Comparison of ENCODE assay signal across 8 cellular contexts in the genomic region with DNA sequence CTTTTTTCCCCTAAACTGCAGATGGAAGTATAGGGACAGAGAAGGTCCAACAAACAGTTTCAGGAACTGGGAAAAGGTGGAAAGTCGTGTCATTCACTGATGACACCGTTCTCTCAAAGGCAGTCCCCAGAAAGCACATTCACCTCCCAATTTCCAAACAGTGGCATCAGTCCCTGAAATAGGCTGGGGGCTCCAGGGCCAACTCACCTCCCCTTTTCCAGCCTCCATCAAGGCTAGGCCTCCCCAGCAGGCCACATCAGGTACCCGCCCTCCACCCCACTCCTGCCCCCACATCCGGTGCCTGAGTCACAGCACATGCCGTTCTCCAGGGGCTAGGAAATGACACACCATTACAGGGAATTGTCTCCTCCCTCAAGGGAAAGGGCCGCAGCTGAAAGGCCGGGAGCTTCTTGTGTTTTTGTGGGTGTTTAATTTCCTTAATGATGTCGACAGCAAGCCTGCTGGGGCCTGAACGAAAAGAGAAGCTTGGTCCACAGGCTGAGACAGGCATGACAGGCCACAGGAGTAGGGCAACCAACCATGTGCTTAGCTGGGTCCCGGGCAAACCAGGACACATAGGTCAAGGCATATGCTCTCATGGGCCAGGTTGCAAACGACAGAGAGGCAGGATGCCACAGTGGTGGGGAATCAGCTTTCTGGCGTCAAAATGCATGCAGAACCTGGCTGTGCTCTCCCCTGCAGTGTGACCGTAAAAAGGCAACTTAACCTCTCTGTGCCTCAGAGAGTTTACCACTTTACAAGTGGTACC. TPM values are rescaled to one million over a fixed set of nuclear protein-coding genes. Genes with fewer than 3 reads are reported as not detected.
A peak's percentile ranks its signal among the peaks of the same experiment; 100 is the strongest.
DNase-seq lines count a peak whose midpoint lies in the region; ATAC-seq and TF ChIP-seq lines count a peak whose summit lies in the region.

No MANE protein-coding gene starts in this region.

- peak; percentile 52 for ATAC-seq in naive B cell (ENCODE audit: low read depth in 2 of 2)

- H3K4me1 Mint-ChIP-seq in naive B cell: peaks cover 47 to 81% (median 81%) of the 10 kb centered on the region in 3 donors

- no peaks in the 10 kb centered on the region for H3K9me3 Mint-ChIP-seq in naive B cell

- H3K4me3 Mint-ChIP-seq in naive B cell: peak overlapping the region in 7 of 8 donors; percentile 6 to 76 (median 24)

- TF ChIP-seq POLR2A in erythroblast (IDR thresholded peaks at IDR 0.05; ENCODE audit: low read length): peak; percentile 49

- H3K27ac Mint-ChIP-seq in naive B cell: peak overlapping the region; percentile 39 to 95 (median 88)

- peaks cover 0 to 4% of the 10 kb centered on the region in 2 donors for H3K36me3 Mint-ChIP-seq in naive B cell

- no peaks in the 10 kb centered on the region for H3K27me3 Mint-ChIP-seq in naive B cell

- DNase-seq in ELR (ENCODE audit: low read depth): peak; percentile 100
- peak; percentile 46 to 64 for DNase-seq in NOMO-1 (lab: John Stamatoyannopoulos, UW; ENCODE audit: unreplicated experiment in 2 of 2)
- DNase-seq in activated T-cell treated with anti-CD3 and anti-CD28 coated beads for 1 hour (ENCODE audit: low read depth): peak; percentile 18
- peak; percentile 43 to 78 for DNase-seq in erythroblast (lab: John Stamatoyannopoulos, UW)
- DNase-seq in naive B cell: no peak
- peak; percentile 28 to 58 for DNase-seq in stimulated activated CD8-positive, alpha-beta memory T cell treated with anti-CD3 and anti-CD28 coated beads, Interleukin-7, amount 100 ng/mL, for 48 hours (ENCODE audit: extremely low read depth in 1 of 2, low read depth in 1 of 2)
- no peak for DNase-seq in NCI-H1092 (lab: John Stamatoyannopoulos, UW)
- DNase-seq in NK-92 (lab: John Stamatoyannopoulos, UW; ENCODE audit: unreplicated experiment): no peak

RNA-seq across cellular contexts. Expression of gene ZMYND8, which starts 39.2 kb away (rescaled TPM):
- polyA plus RNA-seq in naive B cell (ENCODE audit: low read depth in 6 of 6): 10 to 100 TPM in 4 of 6 donors, 1 to 10 TPM in 2; 2.7 to 22.7 (median 12.1) TPM

Comparison
In these comparisons a context has a peak if more than half of its experiments do, and no peak if none do; other contexts are left out.
1. DNase-seq: peak in ELR (single experiment), NOMO-1 (2 of 2), activated T-cell treated with anti-CD3 and anti-CD28 coated beads for 1 hour (single experiment), erythroblast (2 of 2) and stimulated activated CD8-positive, alpha-beta memory T cell treated with anti-CD3 and anti-CD28 coated beads, Interleukin-7, amount 100 ng/mL, for 48 hours (2 of 2); none in naive B cell (single experiment), NCI-H1092 (single experiment) and NK-92 (single experiment).